ENCODE assay signal across 18 cellular contexts in genomic region chr5:149375434-149375833, GRCh38. TPM values are rescaled to one million over a fixed set of nuclear protein-coding genes. Genes with fewer than 3 reads are reported as not detected.
A peak's percentile ranks its signal among the peaks of the same experiment; 100 is the strongest.
DNase-seq lines count a peak whose midpoint lies in the region; FAIRE-seq and TF ChIP-seq lines count a peak whose summit lies in the region.
"Had no signal": no experiment of that assay in that cellular context is flagged by ENCODE, and none has a peak within 500 bp of the region (broad histone marks: within the 10 kb centered on the region; RNA-seq: fewer than 3 reads in every experiment).

No MANE protein-coding gene starts in this region.

- no peaks in the 10 kb centered on the region for H3K36me3 ChIP-seq in bronchial epithelial cell (ENCODE audit: control insufficient read depth, insufficient read depth, low read length)
- H3K36me3 ChIP-seq in tibial artery: no peaks in the 10 kb centered on the region

- H3K27me3 ChIP-seq in bronchial epithelial cell (ENCODE audit: control insufficient read depth, insufficient read depth, low read length) (no peaks in the 10 kb centered on the region), tibial artery (no peaks in the 10 kb centered on the region)
- H3K27me3 ChIP-seq: BLaER1 treated with 17β-estradiol and CSF1 and Interleukin-3, amounts not matched to agents 10 nM and 100 nM had no signal

- TF ChIP-seq CTCF in bronchial epithelial cell (IDR thresholded peaks at IDR 0.05; ENCODE audit: insufficient read depth, low read length, severe bottlenecking) (no peak), tibial artery (IDR thresholded peaks at IDR 0.05) (no peak)

- H3K9me3 ChIP-seq in tibial artery: no peaks in the 10 kb centered on the region
- H3K9me3 ChIP-seq: BLaER1 treated with 17β-estradiol and CSF1 and Interleukin-3, amounts not matched to agents 10 nM and 100 nM had no signal

- peak; percentile 52 for FAIRE-seq in bronchial epithelial cell (lab: Jason Lieb, UNC)
- FAIRE-seq: GM12878, GM18507 had no signal

- in situ Hi-C loops in G401 (cut with HindIII; ENCODE audit: low sequenced_read_pairs): no loop called here

- H3K4me3 ChIP-seq in bronchial epithelial cell (ENCODE audit: low read depth, low read length) (no peak overlapping the region), tibial artery (no peak overlapping the region)
- H3K4me3 ChIP-seq: BLaER1 treated with 17β-estradiol and CSF1 and Interleukin-3, amounts not matched to agents 10 nM and 100 nM; GM12878 had no signal

- intact Hi-C loops in tibial artery (cut with DNase I; ENCODE audit: low total_unique reads): no loop called here

- DNase-seq in NCI-H82 (lab: John Stamatoyannopoulos, UW) (peak; percentile 10), NCI-H82 treated with DMSO at 0.1 percent for 48 hours (lab: John Stamatoyannopoulos, UW; ENCODE audit: unreplicated experiment) (no peak), bronchial epithelial cell (ENCODE audit: low read depth) (no peak), islet precursor cell (peak; percentile 36), tibial artery (no peak), dedifferentiated amniotic fluid mesenchymal stem cell (ENCODE audit: extremely low spot score) (no peak), superior temporal gyrus (ENCODE audit: extremely low spot score) (no peak), G401 (ENCODE audit: low spot score) (no peak)
- DNase-seq: ACHN; CD4-positive, CD25-positive, alpha-beta regulatory T cell; DMS53; HCEC 1CT; IMR-90 had no signal

- H3K27ac ChIP-seq in tibial artery: peak overlapping the region; percentile 21 to 93
- H3K27ac ChIP-seq: 22Rv1; BLaER1 treated with 17β-estradiol and CSF1 and Interleukin-3, amounts not matched to agents 10 nM and 100 nM had no signal

- peaks cover 0 to 70% (median 52%) of the 10 kb centered on the region in 4 donors for H3K4me1 ChIP-seq in tibial artery

RNA-seq across cellular contexts. Expression of gene IL17B, which starts 3.7 kb away (rescaled TPM):
- total RNA-seq in bronchial epithelial cell: not detected in 2 replicates
- 0.27 and 1.4 TPM in 2 replicates for total RNA-seq in G401 (2014; rRNA removed; shearing (Covaris generic))
- total RNA-seq: CD4-positive, CD25-positive, alpha-beta regulatory T cell; GM12878; HT-29; IMR-90 had no signal

RNA-seq across cellular contexts. Expression of gene PCYOX1L, which starts 17.6 kb away (rescaled TPM):
- total RNA-seq in bronchial epithelial cell: 4.2 and 8.4 TPM in 2 replicates
- total RNA-seq in G401 (2014; rRNA removed; shearing (Covaris generic)): 13.0 and 14.0 TPM in 2 replicates

RNA-seq across cellular contexts. Expression of gene GRPEL2, which starts 30.1 kb away (rescaled TPM):
- total RNA-seq in bronchial epithelial cell: 35.2 and 43.7 TPM in 2 replicates
- total RNA-seq in G401 (2014; rRNA removed; shearing (Covaris generic)): 18.1 and 22.9 TPM in 2 replicates

Comparison
In these comparisons a context has a peak if more than half of its experiments do, and no peak if none do; other contexts are left out.
1. DNase-seq: peak in NCI-H82 (single experiment) and islet precursor cell (single experiment); none in NCI-H82 treated with DMSO at 0.1 percent for 48 hours (single experiment), bronchial epithelial cell (single experiment), tibial artery (0 of 2), dedifferentiated amniotic fluid mesenchymal stem cell (single experiment), superior temporal gyrus (single experiment) and G401 (single experiment).